Comparison of ENCODE assay signal across 21 cellular contexts in the genomic region with DNA sequence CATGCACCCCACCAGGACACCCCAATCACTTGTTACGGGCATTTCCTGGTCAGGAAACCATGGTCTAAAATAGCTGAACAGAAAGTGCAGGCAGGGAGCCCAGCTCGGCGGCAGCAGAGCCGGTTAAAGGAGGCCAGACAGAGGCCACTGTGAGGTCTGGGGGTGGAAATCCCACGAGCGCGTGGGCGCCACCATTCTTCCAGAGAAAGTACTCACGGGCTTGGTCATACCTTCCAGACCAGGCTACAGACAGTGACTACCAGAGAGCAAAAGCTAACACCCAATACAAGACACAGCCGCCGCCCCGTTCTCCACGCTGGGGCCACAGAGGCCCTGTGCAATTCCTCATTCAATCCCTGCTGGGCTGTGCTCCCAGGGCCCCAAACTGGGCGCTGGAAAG. TPM values are rescaled to one million over a fixed set of nuclear protein-coding genes. Genes with fewer than 3 reads are reported as not detected.
A peak's percentile ranks its signal among the peaks of the same experiment; 100 is the strongest.
DNase-seq lines count a peak whose midpoint lies in the region; ATAC-seq and TF ChIP-seq lines count a peak whose summit lies in the region.
"Had no signal": no experiment of that assay in that cellular context is flagged by ENCODE, and none has a peak within 500 bp of the region (broad histone marks: within the 10 kb centered on the region; RNA-seq: fewer than 3 reads in every experiment).

No MANE protein-coding gene starts in this region.

- DNase-seq in RWPE1 (ENCODE audit: low spot score): no peak
- DNase-seq in choroid plexus epithelial cell (ENCODE audit: low read depth): peak; percentile 42
- DNase-seq in mesothelial cell of epicardium (ENCODE audit: low spot score in 2 of 2, unreplicated experiment in 2 of 2): no peak
- DNase-seq in T-helper 1 cell: no peak
- no peak for DNase-seq in HT-29 (ENCODE audit: low spot score)
- DNase-seq in activated T-cell treated with anti-CD3 and anti-CD28 coated beads, Interleukin-2, amount 50 U/mL, for 48 hours: no peak
- DNase-seq: activated T-cell treated with anti-CD3 and anti-CD28 coated beads, Interleukin-2, amount 50 U/mL, for 72 hours; effector CD4-positive, alpha-beta T cell; KG1; NCI-H1048; NCI-H2029 treated with DMSO at 0.1 percent for 48 hours; NCI-H510A; Right ventricle myocardium superior; T-cell; testis had no signal

- H3K4me1 Mint-ChIP-seq in mesothelial cell of epicardium: no peaks in the 10 kb centered on the region
- H3K4me1 Mint-ChIP-seq: T-cell had no signal

- H3K36me3 Mint-ChIP-seq in mesothelial cell of epicardium: peaks cover 9% of the 10 kb centered on the region
- H3K36me3 Mint-ChIP-seq: activated naive CD8-positive, alpha-beta T cell had no signal

- peak overlapping the region; percentile 5 for H3K4me3 ChIP-seq in GM12875 (ENCODE audit: low read depth, low read length)
- H3K4me3 ChIP-seq in choroid plexus epithelial cell (ENCODE audit: low read depth, low read length): no peak overlapping the region
- H3K4me3 ChIP-seq: cardiac muscle cell, esophagus muscularis mucosa, testis had no signal

- H3K27me3 Mint-ChIP-seq in mesothelial cell of epicardium (ENCODE audit: low read depth): no peaks in the 10 kb centered on the region
- H3K27me3 Mint-ChIP-seq: activated naive CD8-positive, alpha-beta T cell; T-cell had no signal

- TF ChIP-seq CTCF in GM12875 (IDR thresholded peaks at IDR 0.05; ENCODE audit: borderline replicate concordance, insufficient read depth, low read depth, low read length): no peak
- TF ChIP-seq CTCF in RWPE1 (conservative IDR thresholded peaks at IDR 0.05; ENCODE audit: low read depth): no peak
- peak; percentile 2 for TF ChIP-seq CTCF in choroid plexus epithelial cell (conservative IDR thresholded peaks at IDR 0.05; ENCODE audit: low read depth, low read length)
- TF ChIP-seq CTCF in mesothelial cell of epicardium (IDR thresholded peaks at IDR 0.05; ENCODE audit: unreplicated experiment): no peak

- H3K9me3 Mint-ChIP-seq in mesothelial cell of epicardium: no peaks in the 10 kb centered on the region
- H3K9me3 Mint-ChIP-seq: activated T-cell treated with anti-CD3 and anti-CD28 coated beads, Interleukin-2, amount 50 U/mL, for 72 hours; T-cell had no signal

- ATAC-seq in HG03469 (IDR thresholded peaks at IDR 0.05; ENCODE audit: unreplicated experiment): no peak
- ATAC-seq: activated T-cell treated with anti-CD3 and anti-CD28 coated beads, Interleukin-2, amount 50 U/mL, for 72 hours; left lobe of liver; T-cell had no signal

- peak overlapping the region; percentile 39 for H3K27ac ChIP-seq in RWPE1
- H3K27ac ChIP-seq: cardiac muscle cell, esophagus muscularis mucosa, testis had no signal

- CTCF ChIA-PET in RWPE1 (lab: Yijun Ruan, JAX): interaction anchor here (0.6 kb wide), 1 partner anchor 658 kb away, joined by 5 read pairs; no protein-coding TSS in a partner anchor

- POLR2A ChIA-PET in RWPE1 (lab: Yijun Ruan, JAX; ENCODE audit: low non-redundant PET): no interaction called here

- peak overlapping the region; percentile 6 for H3K27ac Mint-ChIP-seq in mesothelial cell of epicardium
- H3K27ac Mint-ChIP-seq: activated naive CD8-positive, alpha-beta T cell; activated T-cell treated with anti-CD3 and anti-CD28 coated beads, Interleukin-2, amount 50 U/mL, for 72 hours; T-cell had no signal

- no peak overlapping the region for H3K4me3 Mint-ChIP-seq in mesothelial cell of epicardium
- H3K4me3 Mint-ChIP-seq: activated naive CD8-positive, alpha-beta T cell; activated T-cell treated with anti-CD3 and anti-CD28 coated beads, Interleukin-2, amount 50 U/mL, for 72 hours; T-cell had no signal

RNA-seq across cellular contexts. Expression of a gene that starts 11.9 kb away (rescaled TPM):
- total RNA-seq in mesothelial cell of epicardium: 26.3 to 27.6 TPM (median 27.3 TPM) in 3 replicates
- total RNA-seq in HT-29 (2014; rRNA removed; shearing (Covaris generic)): 37.1 and 46.0 TPM in 2 replicates

RNA-seq across cellular contexts. Expression of a gene that starts 28.0 kb away (rescaled TPM):
- 44.6 to 49.2 TPM (median 45.0 TPM) in 3 replicates for total RNA-seq in mesothelial cell of epicardium
- 39.4 and 46.2 TPM in 2 replicates for total RNA-seq in HT-29 (2014; rRNA removed; shearing (Covaris generic))

RNA-seq across cellular contexts. Expression of a gene that starts 28.2 kb away (rescaled TPM):
- total RNA-seq in mesothelial cell of epicardium: 46.8 to 47.6 TPM (median 47.3 TPM) in 3 replicates
- total RNA-seq in HT-29 (2014; rRNA removed; shearing (Covaris generic)): 87.4 and 96.5 TPM in 2 replicates

RNA-seq across cellular contexts. Expression of a gene that starts 44.8 kb away (rescaled TPM):
- total RNA-seq in mesothelial cell of epicardium: 14.8 to 17.3 TPM (median 15.2 TPM) in 3 replicates
- 64.6 and 71.3 TPM in 2 replicates for total RNA-seq in HT-29 (2014; rRNA removed; shearing (Covaris generic))

RNA-seq across cellular contexts. Expression of a gene that starts 45.6 kb away (rescaled TPM):
- total RNA-seq in mesothelial cell of epicardium: 0.22 to 0.62 TPM (median 0.47 TPM) in 3 replicates
- total RNA-seq in HT-29 (2014; rRNA removed; shearing (Covaris generic)): not detected in 2 replicates
- total RNA-seq: activated T-cell treated with anti-CD3 and anti-CD28 coated beads, Interleukin-2, amount 50 U/mL, for 72 hours; esophagus muscularis mucosa; left lobe of liver; Right ventricle myocardium superior; T-cell; testis had no signal
